Comparison of ENCODE assay signal across 1 cellular context in genomic region chr22:41381329-41382097, GRCh38.
A peak's percentile ranks its signal among the peaks of the same experiment; 100 is the strongest.
TF ChIP-seq lines count a peak whose summit lies in the region.

A gene with protein sequence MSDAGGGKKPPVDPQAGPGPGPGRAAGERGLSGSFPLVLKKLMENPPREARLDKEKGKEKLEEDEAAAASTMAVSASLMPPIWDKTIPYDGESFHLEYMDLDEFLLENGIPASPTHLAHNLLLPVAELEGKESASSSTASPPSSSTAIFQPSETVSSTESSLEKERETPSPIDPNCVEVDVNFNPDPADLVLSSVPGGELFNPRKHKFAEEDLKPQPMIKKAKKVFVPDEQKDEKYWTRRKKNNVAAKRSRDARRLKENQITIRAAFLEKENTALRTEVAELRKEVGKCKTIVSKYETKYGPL (plus strand): TSS chr22:41381942. CDS start chr22:41382045, 103 bp downstream.

TF ChIP-seq in H1, 55 proteins besides CTCF, POLR2A, EP300 and RAD21 (continued from another document):
- TF ChIP-seq, protein P1, sequence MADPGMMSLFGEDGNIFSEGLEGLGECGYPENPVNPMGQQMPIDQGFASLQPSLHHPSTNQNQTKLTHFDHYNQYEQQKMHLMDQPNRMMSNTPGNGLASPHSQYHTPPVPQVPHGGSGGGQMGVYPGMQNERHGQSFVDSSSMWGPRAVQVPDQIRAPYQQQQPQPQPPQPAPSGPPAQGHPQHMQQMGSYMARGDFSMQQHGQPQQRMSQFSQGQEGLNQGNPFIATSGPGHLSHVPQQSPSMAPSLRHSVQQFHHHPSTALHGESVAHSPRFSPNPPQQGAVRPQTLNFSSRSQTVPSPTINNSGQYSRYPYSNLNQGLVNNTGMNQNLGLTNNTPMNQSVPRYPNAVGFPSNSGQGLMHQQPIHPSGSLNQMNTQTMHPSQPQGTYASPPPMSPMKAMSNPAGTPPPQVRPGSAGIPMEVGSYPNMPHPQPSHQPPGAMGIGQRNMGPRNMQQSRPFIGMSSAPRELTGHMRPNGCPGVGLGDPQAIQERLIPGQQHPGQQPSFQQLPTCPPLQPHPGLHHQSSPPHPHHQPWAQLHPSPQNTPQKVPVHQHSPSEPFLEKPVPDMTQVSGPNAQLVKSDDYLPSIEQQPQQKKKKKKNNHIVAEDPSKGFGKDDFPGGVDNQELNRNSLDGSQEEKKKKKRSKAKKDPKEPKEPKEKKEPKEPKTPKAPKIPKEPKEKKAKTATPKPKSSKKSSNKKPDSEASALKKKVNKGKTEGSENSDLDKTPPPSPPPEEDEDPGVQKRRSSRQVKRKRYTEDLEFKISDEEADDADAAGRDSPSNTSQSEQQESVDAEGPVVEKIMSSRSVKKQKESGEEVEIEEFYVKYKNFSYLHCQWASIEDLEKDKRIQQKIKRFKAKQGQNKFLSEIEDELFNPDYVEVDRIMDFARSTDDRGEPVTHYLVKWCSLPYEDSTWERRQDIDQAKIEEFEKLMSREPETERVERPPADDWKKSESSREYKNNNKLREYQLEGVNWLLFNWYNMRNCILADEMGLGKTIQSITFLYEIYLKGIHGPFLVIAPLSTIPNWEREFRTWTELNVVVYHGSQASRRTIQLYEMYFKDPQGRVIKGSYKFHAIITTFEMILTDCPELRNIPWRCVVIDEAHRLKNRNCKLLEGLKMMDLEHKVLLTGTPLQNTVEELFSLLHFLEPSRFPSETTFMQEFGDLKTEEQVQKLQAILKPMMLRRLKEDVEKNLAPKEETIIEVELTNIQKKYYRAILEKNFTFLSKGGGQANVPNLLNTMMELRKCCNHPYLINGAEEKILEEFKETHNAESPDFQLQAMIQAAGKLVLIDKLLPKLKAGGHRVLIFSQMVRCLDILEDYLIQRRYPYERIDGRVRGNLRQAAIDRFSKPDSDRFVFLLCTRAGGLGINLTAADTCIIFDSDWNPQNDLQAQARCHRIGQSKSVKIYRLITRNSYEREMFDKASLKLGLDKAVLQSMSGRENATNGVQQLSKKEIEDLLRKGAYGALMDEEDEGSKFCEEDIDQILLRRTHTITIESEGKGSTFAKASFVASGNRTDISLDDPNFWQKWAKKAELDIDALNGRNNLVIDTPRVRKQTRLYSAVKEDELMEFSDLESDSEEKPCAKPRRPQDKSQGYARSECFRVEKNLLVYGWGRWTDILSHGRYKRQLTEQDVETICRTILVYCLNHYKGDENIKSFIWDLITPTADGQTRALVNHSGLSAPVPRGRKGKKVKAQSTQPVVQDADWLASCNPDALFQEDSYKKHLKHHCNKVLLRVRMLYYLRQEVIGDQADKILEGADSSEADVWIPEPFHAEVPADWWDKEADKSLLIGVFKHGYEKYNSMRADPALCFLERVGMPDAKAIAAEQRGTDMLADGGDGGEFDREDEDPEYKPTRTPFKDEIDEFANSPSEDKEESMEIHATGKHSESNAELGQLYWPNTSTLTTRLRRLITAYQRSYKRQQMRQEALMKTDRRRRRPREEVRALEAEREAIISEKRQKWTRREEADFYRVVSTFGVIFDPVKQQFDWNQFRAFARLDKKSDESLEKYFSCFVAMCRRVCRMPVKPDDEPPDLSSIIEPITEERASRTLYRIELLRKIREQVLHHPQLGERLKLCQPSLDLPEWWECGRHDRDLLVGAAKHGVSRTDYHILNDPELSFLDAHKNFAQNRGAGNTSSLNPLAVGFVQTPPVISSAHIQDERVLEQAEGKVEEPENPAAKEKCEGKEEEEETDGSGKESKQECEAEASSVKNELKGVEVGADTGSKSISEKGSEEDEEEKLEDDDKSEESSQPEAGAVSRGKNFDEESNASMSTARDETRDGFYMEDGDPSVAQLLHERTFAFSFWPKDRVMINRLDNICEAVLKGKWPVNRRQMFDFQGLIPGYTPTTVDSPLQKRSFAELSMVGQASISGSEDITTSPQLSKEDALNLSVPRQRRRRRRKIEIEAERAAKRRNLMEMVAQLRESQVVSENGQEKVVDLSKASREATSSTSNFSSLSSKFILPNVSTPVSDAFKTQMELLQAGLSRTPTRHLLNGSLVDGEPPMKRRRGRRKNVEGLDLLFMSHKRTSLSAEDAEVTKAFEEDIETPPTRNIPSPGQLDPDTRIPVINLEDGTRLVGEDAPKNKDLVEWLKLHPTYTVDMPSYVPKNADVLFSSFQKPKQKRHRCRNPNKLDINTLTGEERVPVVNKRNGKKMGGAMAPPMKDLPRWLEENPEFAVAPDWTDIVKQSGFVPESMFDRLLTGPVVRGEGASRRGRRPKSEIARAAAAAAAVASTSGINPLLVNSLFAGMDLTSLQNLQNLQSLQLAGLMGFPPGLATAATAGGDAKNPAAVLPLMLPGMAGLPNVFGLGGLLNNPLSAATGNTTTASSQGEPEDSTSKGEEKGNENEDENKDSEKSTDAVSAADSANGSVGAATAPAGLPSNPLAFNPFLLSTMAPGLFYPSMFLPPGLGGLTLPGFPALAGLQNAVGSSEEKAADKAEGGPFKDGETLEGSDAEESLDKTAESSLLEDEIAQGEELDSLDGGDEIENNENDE (IDR thresholded peaks at IDR 0.05; ENCODE audit: insufficient replicate concordance, low read length) = no peak
- TF ChIP-seq CREB1 (IDR thresholded peaks at IDR 0.05) = peak; percentile 51; the same call in 1 of the 2 replicates
- TF ChIP-seq TEAD4 (IDR thresholded peaks at IDR 0.05; ENCODE audit: low read depth, low read length) = no peak
- TF ChIP-seq ZNF274 (IDR thresholded peaks at IDR 0.05; ENCODE audit: borderline replicate concordance, extremely low read depth, low read length) = no peak
- no peak for TF ChIP-seq CEBPB (IDR thresholded peaks at IDR 0.05; ENCODE audit: low read depth, low read length)
- TF ChIP-seq BACH1 (IDR thresholded peaks at IDR 0.05; ENCODE audit: low read length) = no peak
- 0 out of 2 replicates have a peak, but pooled peaks have one; percentile 42 for TF ChIP-seq POLR2AphosphoS5 (IDR thresholded peaks at IDR 0.05; ENCODE audit: low read depth, low read length)
- no peak for TF ChIP-seq TCF12 (IDR thresholded peaks at IDR 0.05; ENCODE audit: low read depth, low read length)
- no peak for TF ChIP-seq EZH2 (IDR thresholded peaks at IDR 0.05; ENCODE audit: low read depth, low read length, severe bottlenecking)
- TF ChIP-seq, protein P2, sequence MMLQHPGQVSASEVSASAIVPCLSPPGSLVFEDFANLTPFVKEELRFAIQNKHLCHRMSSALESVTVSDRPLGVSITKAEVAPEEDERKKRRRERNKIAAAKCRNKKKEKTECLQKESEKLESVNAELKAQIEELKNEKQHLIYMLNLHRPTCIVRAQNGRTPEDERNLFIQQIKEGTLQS (IDR thresholded peaks at IDR 0.05; ENCODE audit: insufficient read depth, low read depth, low read length) = peak; percentile 80
- no peak for TF ChIP-seq SP1 (IDR thresholded peaks at IDR 0.05; ENCODE audit: low read depth, low read length)
- TF ChIP-seq SUZ12 (IDR thresholded peaks at IDR 0.05; ENCODE audit: low read length) = no peak
- no peak for TF ChIP-seq SRF (IDR thresholded peaks at IDR 0.05; ENCODE audit: low read depth, low read length)
- no peak for TF ChIP-seq HDAC2 (IDR thresholded peaks at IDR 0.05; ENCODE audit: borderline replicate concordance in 1 of 2, low read depth in 2 of 2, low read length in 2 of 2)
- peak in 1 of 2 experiments; percentile 57; a peak in 1 of 4 replicates for TF ChIP-seq SIN3A (conservative IDR thresholded peaks at IDR 0.05 in 1 of 2, IDR thresholded peaks at IDR 0.05 in 1 of 2; ENCODE audit: low read depth in 1 of 2, low read length in 2 of 2)
- no peak for TF ChIP-seq POU5F1 (IDR thresholded peaks at IDR 0.05; ENCODE audit: low read depth, low read length)
- TF ChIP-seq RBBP5 (IDR thresholded peaks at IDR 0.05; ENCODE audit: borderline replicate concordance, low read depth, low read length) = no peak
- no peak for TF ChIP-seq BRCA1 (IDR thresholded peaks at IDR 0.05; ENCODE audit: low read depth, low read length)
- TF ChIP-seq RXRA (IDR thresholded peaks at IDR 0.05; ENCODE audit: insufficient read depth, low read depth, low read length) = no peak
- no peak for TF ChIP-seq RFX5 (IDR thresholded peaks at IDR 0.05; ENCODE audit: borderline replicate concordance, low read depth, low read length)
- TF ChIP-seq GABPA (IDR thresholded peaks at IDR 0.05; ENCODE audit: borderline replicate concordance, insufficient read depth, low read length) = no peak
- TF ChIP-seq ATF2 (IDR thresholded peaks at IDR 0.05; ENCODE audit: low read length) = no peak
- TF ChIP-seq SAP30 (IDR thresholded peaks at IDR 0.05; ENCODE audit: insufficient read depth, insufficient replicate concordance, low read length) = no peak
- TF ChIP-seq NRF1 (IDR thresholded peaks at IDR 0.05; ENCODE audit: low read depth, low read length) = peak; percentile 36
- no peak for TF ChIP-seq BCL11A (IDR thresholded peaks at IDR 0.05; ENCODE audit: low read depth in 2 of 2, low read length in 2 of 2)
- TF ChIP-seq, protein P3, sequence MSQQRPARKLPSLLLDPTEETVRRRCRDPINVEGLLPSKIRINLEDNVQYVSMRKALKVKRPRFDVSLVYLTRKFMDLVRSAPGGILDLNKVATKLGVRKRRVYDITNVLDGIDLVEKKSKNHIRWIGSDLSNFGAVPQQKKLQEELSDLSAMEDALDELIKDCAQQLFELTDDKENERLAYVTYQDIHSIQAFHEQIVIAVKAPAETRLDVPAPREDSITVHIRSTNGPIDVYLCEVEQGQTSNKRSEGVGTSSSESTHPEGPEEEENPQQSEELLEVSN (IDR thresholded peaks at IDR 0.05) = peak; percentile 46; the same call in 1 of the 2 replicates
- TF ChIP-seq KDM4A (IDR thresholded peaks at IDR 0.05; ENCODE audit: low read depth, low read length, severe bottlenecking) = peak; percentile 44
- TF ChIP-seq JUN (IDR thresholded peaks at IDR 0.05; ENCODE audit: low read depth, low read length) = no peak
- TF ChIP-seq CBX8 (IDR thresholded peaks at IDR 0.05; ENCODE audit: borderline replicate concordance, low read depth, low read length) = no peak
- no peak for TF ChIP-seq SIX5 (IDR thresholded peaks at IDR 0.05; ENCODE audit: low read depth, low read length)
- peak; percentile 77; the same call in 1 of the 2 replicates for TF ChIP-seq SP4 (IDR thresholded peaks at IDR 0.05; ENCODE audit: low read length)
- TF ChIP-seq KDM1A (IDR thresholded peaks at IDR 0.05; ENCODE audit: borderline replicate concordance, low read length) = no peak
- peak; percentile 56 for TF ChIP-seq TAF7 (optimal IDR thresholded peaks at IDR 0.05; ENCODE audit: borderline replicate concordance, low read depth, low read length)
- TF ChIP-seq CBX5 (IDR thresholded peaks at IDR 0.05; ENCODE audit: low read depth, low read length) = no peak
- no peak for TF ChIP-seq SIRT6 (IDR thresholded peaks at IDR 0.05; ENCODE audit: low read length)
- no peak for TF ChIP-seq CTBP2 (IDR thresholded peaks at IDR 0.05; ENCODE audit: borderline replicate concordance, insufficient read depth, insufficient read length, low read length)
- TF ChIP-seq, protein P4, sequence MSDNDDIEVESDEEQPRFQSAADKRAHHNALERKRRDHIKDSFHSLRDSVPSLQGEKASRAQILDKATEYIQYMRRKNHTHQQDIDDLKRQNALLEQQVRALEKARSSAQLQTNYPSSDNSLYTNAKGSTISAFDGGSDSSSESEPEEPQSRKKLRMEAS (IDR thresholded peaks at IDR 0.05) = peak; percentile 73
- TF ChIP-seq YY1 (IDR thresholded peaks at IDR 0.05; ENCODE audit: low read depth, low read length) = no peak
- TF ChIP-seq JUND (IDR thresholded peaks at IDR 0.05; ENCODE audit: low read length) = no peak
- TF ChIP-seq PHF8 (conservative IDR thresholded peaks at IDR 0.05; ENCODE audit: low read depth, low read length) = peak; percentile 85
- TF ChIP-seq RNF2 (IDR thresholded peaks at IDR 0.05; ENCODE audit: borderline replicate concordance, low read depth, low read length, missing control alignments, poor library complexity, severe bottlenecking) = no peak
- TF ChIP-seq HDAC6 (IDR thresholded peaks at IDR 0.05; ENCODE audit: low read depth, low read length) = no peak
- TF ChIP-seq EGR1 (IDR thresholded peaks at IDR 0.05; ENCODE audit: borderline replicate concordance, low read depth, low read length) = peak; percentile 5; the same call in 1 of the 2 replicates
- no peak; the same call in 1 of the 2 replicates for TF ChIP-seq TBP (IDR thresholded peaks at IDR 0.05; ENCODE audit: low read depth, low read length)
- TF ChIP-seq NANOG (IDR thresholded peaks at IDR 0.05; ENCODE audit: insufficient read depth, low read depth, low read length, poor library complexity, severe bottlenecking) = peak; percentile 4
- TF ChIP-seq GTF2F1 (IDR thresholded peaks at IDR 0.05; ENCODE audit: borderline replicate concordance, low read depth, low read length) = no peak
TF ChIP-seq in H1: peak in this region for 16.
